In the genomic region with DNA sequence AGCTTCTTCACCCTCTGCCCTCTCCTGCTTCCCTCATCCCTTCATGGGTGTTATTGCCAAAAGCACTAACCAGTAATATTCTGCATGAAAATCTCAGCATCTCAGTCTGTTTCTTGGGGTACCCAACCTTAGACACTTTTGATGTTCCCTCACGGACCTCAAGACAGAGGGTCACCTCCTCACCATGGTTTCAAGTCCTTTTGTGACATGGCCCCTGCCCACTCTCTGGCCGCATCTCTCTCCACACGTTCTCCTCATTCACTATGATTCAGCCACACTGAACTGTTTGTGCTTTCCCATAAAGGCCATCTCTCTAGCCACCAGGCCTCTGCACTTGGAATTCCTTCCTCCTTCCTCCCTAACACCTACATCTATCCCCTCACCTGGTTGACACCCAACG, we compare ENCODE assay signal across 6 cellular contexts.
"Had no signal": no experiment of that assay in that cellular context is flagged by ENCODE, and none has a peak within 500 bp of the region (broad histone marks: within the 10 kb centered on the region; RNA-seq: fewer than 3 reads in every experiment).

No MANE protein-coding gene starts in this region.

- H3K36me3 ChIP-seq: HAP-1 had no signal

- FAIRE-seq: HepG2 had no signal

- H3K27ac ChIP-seq: GM23248, HL-60 had no signal

- H3K9me3 ChIP-seq: HAP-1 had no signal

- DNase-seq: GOT3, H7 had no signal

- H3K4me3 ChIP-seq: GM23248, HAP-1 had no signal

- H3K4me1 ChIP-seq: HAP-1 had no signal
